ENCODE assay signal across 29 cellular contexts in genomic region chr9:121066850-121067249, GRCh38.
"Had no signal": no experiment of that assay in that cellular context is flagged by ENCODE, and none has a peak within 500 bp of the region (broad histone marks: within the 10 kb centered on the region; RNA-seq: fewer than 3 reads in every experiment).

No MANE protein-coding gene starts in this region.

- H3K36me3 ChIP-seq: suprapubic skin, thoracic aorta, thyroid gland, transverse colon, upper lobe of left lung, upper lobe of right lung, uterus, vagina had no signal

- H3K4me1 ChIP-seq: suprapubic skin, testis, thyroid gland, transverse colon, upper lobe of right lung, uterus, vagina had no signal

- H3K4me3 ChIP-seq: stomach, suprapubic skin, testis, thoracic aorta, thyroid gland, tibial artery, tibial nerve, transverse colon, upper lobe of left lung, upper lobe of right lung, uterus, vagina had no signal

- ATAC-seq: stimulated activated memory B cell treated with anti-CD40 and anti-IgM and Interleukin-4, amounts not matched to agents 10 μg/mL and 1 μg/mL and 100 μg/mL, for 72 hours; upper lobe of right lung had no signal

- H3K27ac ChIP-seq: stomach, suprapubic skin, testis, thoracic aorta, thyroid gland, tibial artery, tibial nerve, transverse colon, upper lobe of left lung, upper lobe of right lung, uterus, vagina had no signal

- H3K27me3 Mint-ChIP-seq: stimulated activated memory B cell treated with anti-CD40 and anti-IgM and Interleukin-4, amounts not matched to agents 10 μg/mL and 1 μg/mL and 100 μg/mL, for 72 hours; stimulated activated naive B cell treated with anti-CD40 and anti-IgM and Interleukin-4, amounts not matched to agents 10 μg/mL and 1 μg/mL and 100 μg/mL, for 72 hours; stimulated activated naive CD8-positive, alpha-beta T cell treated with anti-CD3 and anti-CD28 coated beads, Interleukin-15, amount 100 ng/mL, for 72 hours; stimulated activated naive CD8-positive, alpha-beta T cell treated with anti-CD3 and anti-CD28 coated beads, Interleukin-15, Interleukin-2, amounts not matched to agents 100 ng/mL and 50 ng/mL, for 24 hours had no signal

- DNase-seq: stimulated activated CD4-positive, alpha-beta T cell treated with anti-CD3 and anti-CD28 coated beads, Interleukin-2, amount 100 ng/mL, for 48 hours; stimulated activated CD4-positive, alpha-beta T cell treated with anti-CD3 and anti-CD28 coated beads, Interleukin-4, amount 100 ng/mL, for 1 hour; stimulated activated CD4-positive, alpha-beta T cell treated with anti-CD3 and anti-CD28 coated beads, Interleukin-4, amount 100 ng/mL, for 24 hours; stimulated activated CD4-positive, alpha-beta T cell treated with anti-CD3 and anti-CD28 coated beads, Interleukin-4, amount 100 ng/mL, for 4 hours; stimulated activated CD8-positive, alpha-beta memory T cell treated with anti-CD3 and anti-CD28 coated beads, Interleukin-4, amount 100 ng/mL, for 48 hours; stimulated activated naive B cell treated with anti-CD40 and anti-IgM and Interleukin-4, amounts not matched to agents 10 μg/mL and 1 μg/mL and 100 μg/mL, for 72 hours; stimulated activated naive CD4-positive, alpha-beta T cell; stimulated activated naive CD4-positive, alpha-beta T cell treated with Interleukin-2 at 50 U/mL for 16 hours; stimulated activated naive CD8-positive, alpha-beta T cell treated with anti-CD3 and anti-CD28 coated beads, Interleukin-15, amount 100 ng/mL, for 72 hours; stimulated activated naive CD8-positive, alpha-beta T cell treated with anti-CD3 and anti-CD28 coated beads, Interleukin-15, Interleukin-2, amounts not matched to agents 100 U/mL and 50 U/mL, for 24 hours; stomach; substantia nigra; testis; thyroid gland; tibial artery; transverse colon; trophoblast cell; upper lobe of left lung; upper lobe of right lung; uterus had no signal

- H3K9me3 ChIP-seq: stomach, suprapubic skin, testis, thoracic aorta, thyroid gland, tibial artery, transverse colon, upper lobe of left lung, upper lobe of right lung, uterus, vagina had no signal

- FAIRE-seq: urothelium cell line had no signal

- H3K4me3 Mint-ChIP-seq: stimulated activated effector memory CD8-positive, alpha-beta T cell treated with anti-CD3 and anti-CD28 coated beads, Interleukin-12 subunit alpha, Interleukin-12 subunit beta, amount 100 ng/mL, for 72 hours; stimulated activated memory B cell treated with anti-CD40 and anti-IgM and Interleukin-4, amounts not matched to agents 10 μg/mL and 1 μg/mL and 100 μg/mL, for 72 hours; stimulated activated naive B cell treated with anti-CD40 and anti-IgM and Interleukin-4, amounts not matched to agents 10 μg/mL and 1 μg/mL and 100 μg/mL, for 72 hours; stimulated activated naive CD8-positive, alpha-beta T cell treated with anti-CD3 and anti-CD28 coated beads, Interleukin-15, amount 100 ng/mL, for 72 hours; stimulated activated naive CD8-positive, alpha-beta T cell treated with anti-CD3 and anti-CD28 coated beads, Interleukin-15, Interleukin-2, amounts not matched to agents 100 ng/mL and 50 ng/mL, for 24 hours; type B pancreatic cell had no signal

- H3K27me3 ChIP-seq: stomach, suprapubic skin, testis, thyroid gland, tibial artery, tibial nerve, transverse colon, upper lobe of left lung, upper lobe of right lung, uterus, vagina had no signal

- H3K27ac Mint-ChIP-seq: stimulated activated effector memory CD8-positive, alpha-beta T cell treated with anti-CD3 and anti-CD28 coated beads, Interleukin-12 subunit alpha, Interleukin-12 subunit beta, amount 100 ng/mL, for 72 hours; stimulated activated memory B cell treated with anti-CD40 and anti-IgM and Interleukin-4, amounts not matched to agents 10 μg/mL and 1 μg/mL and 100 μg/mL, for 72 hours; stimulated activated naive CD8-positive, alpha-beta T cell treated with anti-CD3 and anti-CD28 coated beads, Interleukin-15, amount 100 ng/mL, for 72 hours; stimulated activated naive CD8-positive, alpha-beta T cell treated with anti-CD3 and anti-CD28 coated beads, Interleukin-15, Interleukin-2, amounts not matched to agents 100 ng/mL and 50 ng/mL, for 24 hours; type B pancreatic cell had no signal
